ENCODE assay signal across 1 cellular context in genomic region chr5:140986117-140986521, GRCh38.
TF ChIP-seq lines count a peak whose summit lies in the region.

No MANE protein-coding gene starts in this region.

TF ChIP-seq in neural cell, 6 proteins besides CTCF, POLR2A, EP300 and RAD21 (continued from another document):
- no peak for TF ChIP-seq REST (IDR thresholded peaks at IDR 0.05; ENCODE audit: borderline replicate concordance)
- TF ChIP-seq POLR2AphosphoS5 (IDR thresholded peaks at IDR 0.05), result no peak
- TF ChIP-seq SMC3 (conservative IDR thresholded peaks at IDR 0.05; ENCODE audit: poor library complexity), result no peak
